ENCODE assay signal across 8 cellular contexts in genomic region chr19:56121180-56122167, GRCh38. TPM values are rescaled to one million over a fixed set of nuclear protein-coding genes. Genes with fewer than 3 reads are reported as not detected.
A peak's percentile ranks its signal among the peaks of the same experiment; 100 is the strongest.
DNase-seq lines count a peak whose midpoint lies in the region; ATAC-seq, FAIRE-seq and TF ChIP-seq lines count a peak whose summit lies in the region.

TSS of gene ZNF787 (minus strand) at chr19:56121295. CDS start at chr19:56103217, 18,078 bp downstream.

- TF ChIP-seq POLR2A in body of pancreas (IDR thresholded peaks at IDR 0.05), result peak; percentile 39 to 73 (median 70)
- peak; percentile 54 to 60 for TF ChIP-seq POLR2A in gastrocnemius medialis (IDR thresholded peaks at IDR 0.05)

- H3K27ac ChIP-seq in 22Rv1 (peak within 1 kb of the TSS; percentile 93), body of pancreas (peak within 1 kb of the TSS; percentile 89 to 98 (median 92)), gastrocnemius medialis (peak within 1 kb of the TSS; percentile 92 to 99 (median 98))

- 8 to 24% methylated on average over 13 to 50 of the region's 74 CpGs for WGBS in body of pancreas, 2 donors

- no peak for TF ChIP-seq CTCF in 22Rv1 (IDR thresholded peaks at IDR 0.05)
- TF ChIP-seq CTCF in body of pancreas (IDR thresholded peaks at IDR 0.05), result peak in 1 of 7 experiments; percentile 4
- TF ChIP-seq CTCF in gastrocnemius medialis (IDR thresholded peaks at IDR 0.05 in 4 of 5, conservative IDR thresholded peaks at IDR 0.05 in 1 of 5), result no peak

- FAIRE-seq in TTC549 (lab: Jason Lieb, UNC), result peak; percentile 73

- peak; percentile 62 for DNase-seq in NCI-H2107 treated with DMSO at 0.1 percent for 48 hours (lab: John Stamatoyannopoulos, UW; ENCODE audit: unreplicated experiment)
- peak; percentile 98 to 99 (median 98) for DNase-seq in body of pancreas
- DNase-seq in iPS DF 19.7 (ENCODE audit: low read depth, low spot score), result peak; percentile 84
- DNase-seq in gastrocnemius medialis, result peak; percentile 95 to 99

- H3K9me3 ChIP-seq in body of pancreas (no peaks in the 10 kb centered on the region), gastrocnemius medialis (no peaks in the 10 kb centered on the region)

- intact Hi-C loops in body of pancreas (cut with DNase I), result no loop called here
- intact Hi-C loops in gastrocnemius medialis (cut with DNase I; ENCODE audit: low total_unique reads), result loop anchor here (1.0 to 2.0 kb wide), 4 partner anchors 19 to 466 kb away; partner anchors contain the start of genes EPN1 and U2AF2

- H3K4me1 ChIP-seq in body of pancreas (peaks cover 60% of the 10 kb centered on the region), gastrocnemius medialis (peaks cover 35 to 54% of the 10 kb centered on the region in 2 donors)

- ATAC-seq in GM18520 (IDR thresholded peaks at IDR 0.05; ENCODE audit: unreplicated experiment), result peak; percentile 91
- peak; percentile 76 for ATAC-seq in HG03064 (IDR thresholded peaks at IDR 0.05; ENCODE audit: low read depth, unreplicated experiment)
- ATAC-seq in body of pancreas, result peak; percentile 89
- peak; percentile 77 to 85 for ATAC-seq in gastrocnemius medialis

- in situ Hi-C loops in gastrocnemius medialis (cut with MboI; ENCODE audit: low sequenced_read_pairs in 4 of 4), result no loop called here

- H3K4me3 ChIP-seq in body of pancreas (peak within 1 kb of the TSS; percentile 46 to 73), gastrocnemius medialis (peak within 1 kb of the TSS; percentile 79 to 93 (median 88))

- H3K27me3 ChIP-seq in body of pancreas, result no peaks in the 10 kb centered on the region
- H3K27me3 ChIP-seq in gastrocnemius medialis, result no peaks in the 10 kb centered on the region

- no peaks in the 10 kb centered on the region for H3K36me3 ChIP-seq in body of pancreas (replicated peaks in 1 of 2; ENCODE audit: insufficient read depth in 1 of 2, low read depth in 2 of 2)
- H3K36me3 ChIP-seq in gastrocnemius medialis, result no peaks in the 10 kb centered on the region

RNA-seq across cellular contexts. Expression of gene ZNF787, which starts in this region (rescaled TPM):
- total RNA-seq in body of pancreas (10 to 100 TPM; 12.7 to 21.1 TPM), gastrocnemius medialis (10 to 100 TPM; 16.7 to 43.0 (median 26.5) TPM)

Comparison
In these comparisons a context has a peak if more than half of its experiments do, and no peak if none do; other contexts are left out.
1. Peak in every context shown above with its lines: DNase-seq, ATAC-seq, H3K4me3 ChIP-seq and H3K27ac ChIP-seq.